Comparison of ENCODE assay signal across 1 cellular context in the genomic region with DNA sequence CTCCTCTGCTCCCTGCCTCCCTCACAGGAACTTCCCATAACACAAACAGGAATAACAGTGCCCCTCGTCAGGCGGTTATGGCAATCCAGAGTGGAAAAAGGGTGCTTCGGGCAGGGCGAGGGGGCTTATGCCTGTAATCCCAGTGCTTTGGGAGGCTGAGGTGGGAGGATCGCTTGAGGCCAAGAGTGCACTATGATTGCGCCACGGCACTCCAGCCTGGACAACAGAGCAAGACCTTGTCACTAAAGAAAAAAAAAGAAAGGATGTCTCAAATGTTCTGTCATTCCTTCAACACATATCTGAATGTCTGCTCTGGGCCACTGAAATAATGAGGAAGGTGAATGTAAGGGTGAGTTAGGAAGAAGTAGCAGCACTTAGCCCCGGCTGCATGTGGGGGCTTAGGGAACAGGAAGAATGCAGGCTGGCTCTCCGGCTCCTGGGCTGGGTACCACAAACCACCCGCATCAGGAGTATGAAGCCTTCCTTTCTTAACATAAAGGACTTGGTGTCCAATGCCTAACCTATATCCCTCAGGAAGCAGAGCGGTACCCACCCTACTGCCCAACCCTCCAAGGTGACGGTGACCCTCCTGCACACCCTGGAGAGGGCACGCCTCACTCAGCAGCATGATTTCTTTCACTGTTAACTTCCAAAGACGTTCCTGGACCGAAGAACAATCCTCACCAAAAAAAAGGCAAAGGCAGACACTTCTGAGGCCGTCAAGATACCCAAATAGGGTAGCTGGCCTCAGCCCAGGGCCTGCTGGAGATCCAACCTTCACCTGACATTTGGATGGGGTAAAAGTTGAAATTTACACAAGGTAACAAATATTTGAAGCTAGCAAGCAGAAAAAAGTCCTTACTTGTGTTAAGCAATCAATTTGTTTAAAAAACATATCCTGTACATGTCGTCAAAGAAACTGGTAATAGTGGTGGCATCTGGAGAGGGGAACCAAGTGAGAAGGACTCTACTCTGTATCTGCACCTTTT.
TF ChIP-seq lines count a peak whose summit lies in the region.

No MANE protein-coding gene starts in this region.

TF ChIP-seq in H1, 55 proteins besides CTCF, POLR2A, EP300 and RAD21:
- TF ChIP-seq YY1 (IDR thresholded peaks at IDR 0.05; ENCODE audit: low read depth, low read length) (no peak), SAP30 (IDR thresholded peaks at IDR 0.05; ENCODE audit: insufficient read depth, insufficient replicate concordance, low read length) (no peak), RXRA (IDR thresholded peaks at IDR 0.05; ENCODE audit: insufficient read depth, low read depth, low read length) (no peak), POU5F1 (IDR thresholded peaks at IDR 0.05; ENCODE audit: low read depth, low read length) (no peak), JUND (IDR thresholded peaks at IDR 0.05; ENCODE audit: low read length) (no peak), TAF7 (optimal IDR thresholded peaks at IDR 0.05; ENCODE audit: borderline replicate concordance, low read depth, low read length) (no peak), TAF1 (IDR thresholded peaks at IDR 0.05; ENCODE audit: low read depth, low read length) (no peak), SP1 (IDR thresholded peaks at IDR 0.05; ENCODE audit: low read depth, low read length) (no peak), CTBP2 (IDR thresholded peaks at IDR 0.05; ENCODE audit: borderline replicate concordance, insufficient read depth, insufficient read length, low read length) (no peak)
- TF ChIP-seq, protein P1, sequence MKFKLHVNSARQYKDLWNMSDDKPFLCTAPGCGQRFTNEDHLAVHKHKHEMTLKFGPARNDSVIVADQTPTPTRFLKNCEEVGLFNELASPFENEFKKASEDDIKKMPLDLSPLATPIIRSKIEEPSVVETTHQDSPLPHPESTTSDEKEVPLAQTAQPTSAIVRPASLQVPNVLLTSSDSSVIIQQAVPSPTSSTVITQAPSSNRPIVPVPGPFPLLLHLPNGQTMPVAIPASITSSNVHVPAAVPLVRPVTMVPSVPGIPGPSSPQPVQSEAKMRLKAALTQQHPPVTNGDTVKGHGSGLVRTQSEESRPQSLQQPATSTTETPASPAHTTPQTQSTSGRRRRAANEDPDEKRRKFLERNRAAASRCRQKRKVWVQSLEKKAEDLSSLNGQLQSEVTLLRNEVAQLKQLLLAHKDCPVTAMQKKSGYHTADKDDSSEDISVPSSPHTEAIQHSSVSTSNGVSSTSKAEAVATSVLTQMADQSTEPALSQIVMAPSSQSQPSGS (IDR thresholded peaks at IDR 0.05; ENCODE audit: low read length), result no peak
- TF ChIP-seq, protein P2, sequence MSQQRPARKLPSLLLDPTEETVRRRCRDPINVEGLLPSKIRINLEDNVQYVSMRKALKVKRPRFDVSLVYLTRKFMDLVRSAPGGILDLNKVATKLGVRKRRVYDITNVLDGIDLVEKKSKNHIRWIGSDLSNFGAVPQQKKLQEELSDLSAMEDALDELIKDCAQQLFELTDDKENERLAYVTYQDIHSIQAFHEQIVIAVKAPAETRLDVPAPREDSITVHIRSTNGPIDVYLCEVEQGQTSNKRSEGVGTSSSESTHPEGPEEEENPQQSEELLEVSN (IDR thresholded peaks at IDR 0.05), result no peak
TF ChIP-seq in H1: peak in this region for 0.
